8 cellular contexts compared by ENCODE assay signal in the genomic region with DNA sequence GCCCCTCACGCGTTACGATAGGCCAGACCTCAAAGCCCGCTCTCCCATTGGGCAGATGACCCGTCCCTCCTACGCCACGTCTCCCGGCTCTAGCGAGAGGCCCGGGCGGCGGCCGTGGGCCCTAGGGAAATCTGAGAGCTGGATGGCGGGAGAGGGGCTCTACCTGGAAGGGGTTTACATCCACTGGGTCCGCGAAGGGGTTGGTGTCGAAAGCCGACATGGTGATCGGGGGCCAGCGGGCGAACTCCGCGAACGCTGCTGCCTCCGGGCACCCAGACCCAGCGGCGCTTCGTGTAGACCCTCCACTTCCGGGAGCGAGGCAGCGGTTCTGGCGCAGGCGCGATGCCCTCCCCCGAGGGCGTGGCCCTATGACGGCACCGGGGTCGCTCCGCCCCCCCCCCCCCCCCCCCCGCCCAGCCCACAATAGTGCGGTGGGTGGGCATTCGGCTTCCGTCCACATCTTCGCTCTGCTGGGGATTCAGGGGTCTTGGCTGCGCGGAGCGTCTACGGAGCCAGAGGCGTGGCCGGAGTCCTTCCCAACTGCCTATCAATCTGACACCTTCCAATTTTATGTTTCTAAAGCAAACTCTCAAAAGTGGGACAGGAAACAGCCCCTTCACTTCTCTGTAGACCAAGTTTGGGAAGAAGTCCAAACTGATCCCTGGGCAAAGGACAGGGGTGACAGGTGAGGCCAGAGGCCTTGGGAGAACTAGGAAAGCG. TPM values are rescaled to one million over a fixed set of nuclear protein-coding genes. Genes with fewer than 3 reads are reported as not detected.
DNase-seq lines count a peak whose midpoint lies in the region; ATAC-seq and TF ChIP-seq lines count a peak whose summit lies in the region.

A gene with protein sequence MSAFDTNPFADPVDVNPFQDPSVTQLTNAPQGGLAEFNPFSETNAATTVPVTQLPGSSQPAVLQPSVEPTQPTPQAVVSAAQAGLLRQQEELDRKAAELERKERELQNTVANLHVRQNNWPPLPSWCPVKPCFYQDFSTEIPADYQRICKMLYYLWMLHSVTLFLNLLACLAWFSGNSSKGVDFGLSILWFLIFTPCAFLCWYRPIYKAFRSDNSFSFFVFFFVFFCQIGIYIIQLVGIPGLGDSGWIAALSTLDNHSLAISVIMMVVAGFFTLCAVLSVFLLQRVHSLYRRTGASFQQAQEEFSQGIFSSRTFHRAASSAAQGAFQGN (minus strand): TSS at position 330 of the 720 bp plus-strand sequence. CDS start 110 bp downstream, at position 220.

- H3K4me3 Mint-ChIP-seq in activated CD4-positive, alpha-beta T cell treated with anti-CD3 and anti-CD28 coated beads, Interleukin-2, amount 10 ng/mL, durations not matched to agents 24 days and 14 days = peak within 1 kb of the TSS; percentile 99

- ATAC-seq in GM19351 (IDR thresholded peaks at IDR 0.05; ENCODE audit: unreplicated experiment) = peak; percentile 85
- peak; percentile 71 for ATAC-seq in HG03520 (IDR thresholded peaks at IDR 0.05; ENCODE audit: unreplicated experiment)
- peak; percentile 77 for ATAC-seq in left colon

- H3K9me3 ChIP-seq in colonic mucosa = no peaks in the 10 kb centered on the region

- H3K27me3 ChIP-seq in colonic mucosa = no peaks in the 10 kb centered on the region

- H3K9ac ChIP-seq in colonic mucosa (ENCODE audit: low read depth in 2 of 2, low read length in 2 of 2) = peak within 1 kb of the TSS; percentile 76 to 99

- no peaks in the 10 kb centered on the region for H3K36me3 ChIP-seq in colonic mucosa

- intact Hi-C loops in activated CD4-positive, alpha-beta T cell treated with anti-CD3 and anti-CD28 coated beads, Interleukin-2, amount 10 ng/mL, durations not matched to agents 24 days and 14 days (cut with micrococcal nuclease) = loop anchor here (1.0 kb wide), 4 partner anchors 16 to 90 kb away; a partner anchor contains a TSS
- intact Hi-C loops in colonic mucosa (cut with DNase I) = no loop called here
- intact Hi-C loops in left colon (cut with DNase I, micrococcal nuclease) = no loop called here

- peak; percentile 86 to 99 (median 96) for DNase-seq in C1 segment of cervical spinal cord (lab: John Stamatoyannopoulos, UW)
- DNase-seq in NCI-H526 treated with DMSO at 0.1 percent for 48 hours (lab: John Stamatoyannopoulos, UW) = peak; percentile 91
- peak; percentile 96 for DNase-seq in activated CD4-positive, alpha-beta T cell treated with anti-CD3 and anti-CD28 coated beads, Interleukin-2, amount 10 ng/mL, durations not matched to agents 24 days and 14 days
- peak; percentile 96 for DNase-seq in colonic mucosa
- peak; percentile 95 to 98 for DNase-seq in left colon
- DNase-seq in stimulated activated CD4-positive, alpha-beta T cell treated with anti-CD3 and anti-CD28 coated beads, Interleukin-1b, Interleukin-23, amount 100 ng/mL, for 4 hours (ENCODE audit: low read depth in 2 of 2) = peak; percentile 77 to 79

- H3K27ac Mint-ChIP-seq in activated CD4-positive, alpha-beta T cell treated with anti-CD3 and anti-CD28 coated beads, Interleukin-2, amount 10 ng/mL, durations not matched to agents 24 days and 14 days = peak within 1 kb of the TSS; percentile 93

- H3K4me1 ChIP-seq in colonic mucosa = peaks cover 31% of the 10 kb centered on the region

- H3K4me3 ChIP-seq in colonic mucosa = peak within 1 kb of the TSS; percentile 76

- no peaks in the 10 kb centered on the region for H3K9me3 Mint-ChIP-seq in activated CD4-positive, alpha-beta T cell treated with anti-CD3 and anti-CD28 coated beads, Interleukin-2, amount 10 ng/mL, durations not matched to agents 24 days and 14 days

- peaks cover 44% of the 10 kb centered on the region for H3K4me1 Mint-ChIP-seq in activated CD4-positive, alpha-beta T cell treated with anti-CD3 and anti-CD28 coated beads, Interleukin-2, amount 10 ng/mL, durations not matched to agents 24 days and 14 days

- TF ChIP-seq CTCF in colonic mucosa (IDR thresholded peaks at IDR 0.05) = no peak

- H3K27ac ChIP-seq in colonic mucosa = peak within 1 kb of the TSS; percentile 92

- H3K27me3 Mint-ChIP-seq in activated CD4-positive, alpha-beta T cell treated with anti-CD3 and anti-CD28 coated beads, Interleukin-2, amount 10 ng/mL, durations not matched to agents 24 days and 14 days = no peaks in the 10 kb centered on the region

- H3K36me3 Mint-ChIP-seq in activated CD4-positive, alpha-beta T cell treated with anti-CD3 and anti-CD28 coated beads, Interleukin-2, amount 10 ng/mL, durations not matched to agents 24 days and 14 days (ENCODE audit: low read depth) = peaks cover 20% of the 10 kb centered on the region

RNA-seq across cellular contexts. Expression of the gene that starts here (rescaled TPM):
- total RNA-seq in activated CD4-positive, alpha-beta T cell treated with anti-CD3 and anti-CD28 coated beads, Interleukin-2, amount 10 ng/mL, durations not matched to agents 24 days and 14 days = 89.4 and 94.8 TPM in 2 replicates
- total RNA-seq in colonic mucosa (100 to 1,000 TPM; 152 to 204 TPM), left colon (100 to 1,000 TPM; 188 to 209 TPM)

Comparison
In these comparisons a context has a peak if more than half of its experiments do, and no peak if none do; other contexts are left out.
1. Peak in every context shown above with its lines: DNase-seq, ATAC-seq, H3K4me3 ChIP-seq and H3K27ac ChIP-seq.